8 cellular contexts compared by ENCODE assay signal in genomic region chr11:119100960-119101349, GRCh38. TPM values are rescaled to one million over a fixed set of nuclear protein-coding genes. Genes with fewer than 3 reads are reported as not detected.
DNase-seq lines count a peak whose midpoint lies in the region; ATAC-seq, FAIRE-seq and TF ChIP-seq lines count a peak whose summit lies in the region.

No MANE protein-coding gene starts in this region.

- peaks cover 22% of the 10 kb centered on the region for H3K79me2 ChIP-seq in OCI-LY3 (ENCODE audit: low read length)

- no peak for TF ChIP-seq EP300 in ovary (IDR thresholded peaks at IDR 0.05)

- no peaks in the 10 kb centered on the region for H4K20me1 ChIP-seq in OCI-LY3 (ENCODE audit: insufficient read depth, low read length)

- TF ChIP-seq POLR2A in ovary (IDR thresholded peaks at IDR 0.05) = no peak

- H3K9me3 ChIP-seq in OCI-LY3 (ENCODE audit: insufficient read depth, low read length) (no peaks in the 10 kb centered on the region), ovary (no peaks in the 10 kb centered on the region)

- intact Hi-C loops in Calu3 (cut with micrococcal nuclease; ENCODE audit: unreplicated experiment) (loop anchor here (5.0 kb wide), 1 partner anchor 96 kb away; no protein-coding TSS in a partner anchor), ovary (cut with DNase I) (loop anchor here in 1 of 4 donors (10.0 kb wide), 1 partner anchor 94 kb away; no protein-coding TSS in a partner anchor)

- CTCF ChIA-PET in Calu3 (lab: Charles Lee) = no interaction called here

- H3K27me3 ChIP-seq in OCI-LY3 (ENCODE audit: low read depth, low read length) = no peaks in the 10 kb centered on the region
- no peaks in the 10 kb centered on the region for H3K27me3 ChIP-seq in ovary

- peak overlapping the region; percentile 78 for H3K27ac ChIP-seq in OCI-LY3 (ENCODE audit: low read length)
- peak overlapping the region; percentile 76 to 89 for H3K27ac ChIP-seq in ovary

- H3K36me3 Mint-ChIP-seq in Calu3 (ENCODE audit: insufficient read depth, unreplicated experiment) = peaks cover 45% of the 10 kb centered on the region

- H3K4me3 Mint-ChIP-seq in Calu3 (ENCODE audit: low read depth, unreplicated experiment) = peak overlapping the region; percentile 88

- H3K4me3 ChIP-seq in OCI-LY3 (ENCODE audit: low read length) (peak overlapping the region; percentile 89), epithelial cell of esophagus (ENCODE audit: low read length) (peak overlapping the region; percentile 81), ovary (peak overlapping the region; percentile 82)

- FAIRE-seq in urothelium cell line (lab: Jason Lieb, UNC) = no peak

- no TSS peak for BruUV-seq in Calu3 (replicated peaks; lab: Mats Ljungman, UMichigan)

- ATAC-seq in GM21786 (IDR thresholded peaks at IDR 0.05; ENCODE audit: unreplicated experiment) = no peak

- no peak for TF ChIP-seq CTCF in Calu3 (IDR thresholded peaks at IDR 0.05; ENCODE audit: unreplicated experiment)
- TF ChIP-seq CTCF in OCI-LY3 (IDR thresholded peaks at IDR 0.05; ENCODE audit: low read depth, low read length) = no peak
- TF ChIP-seq CTCF in epithelial cell of esophagus (IDR thresholded peaks at IDR 0.05; ENCODE audit: insufficient read depth, low read depth, low read length, missing control alignments) = peak; percentile 2
- no peak for TF ChIP-seq CTCF in ovary (IDR thresholded peaks at IDR 0.05)

- peaks cover 9% of the 10 kb centered on the region for H3K4me1 Mint-ChIP-seq in Calu3 (ENCODE audit: low read depth, unreplicated experiment)

- peak overlapping the region; percentile 95 for H3K4me2 ChIP-seq in OCI-LY3 (ENCODE audit: low read length)

- no peaks in the 10 kb centered on the region for H3K9me3 Mint-ChIP-seq in Calu3 (ENCODE audit: low read depth, unreplicated experiment)

- H3K4me1 ChIP-seq in OCI-LY3 (ENCODE audit: low read length) (peaks cover 20% of the 10 kb centered on the region), ovary (ENCODE audit: insufficient read depth) (peaks cover 12% of the 10 kb centered on the region)

- H3K27ac Mint-ChIP-seq in Calu3 (ENCODE audit: unreplicated experiment) = peak overlapping the region; percentile 98

- H3K9ac ChIP-seq in OCI-LY3 (ENCODE audit: low read length) = peak overlapping the region; percentile 94

- no peaks in the 10 kb centered on the region for H3K27me3 Mint-ChIP-seq in Calu3 (ENCODE audit: unreplicated experiment)

- H3K36me3 ChIP-seq in OCI-LY3 (replicated peaks; ENCODE audit: low read depth, low read length) (peaks cover 19% of the 10 kb centered on the region), ovary (no peaks in the 10 kb centered on the region)

- WGBS in ovary, 3 donors = 1 to 4% (median 3%) methylated on average over 7 of the region's 7 CpGs

- DNase-seq in Calu3 = no peak
- DNase-seq in epithelial cell of esophagus (ENCODE audit: low read depth) = no peak
- DNase-seq in ovary = peak in 1 of 5 donors; percentile 42
- no peak for DNase-seq in urothelium cell line (ENCODE audit: low spot score)
- no peak for DNase-seq in effector CD8-positive, alpha-beta T cell (lab: John Stamatoyannopoulos, UW)
- DNase-seq in NCI-H187 (lab: John Stamatoyannopoulos, UW) = no peak

- peak overlapping the region; percentile 92; the same call in 1 of the 2 replicates for H2AFZ ChIP-seq in OCI-LY3 (ENCODE audit: low read depth, low read length)

RNA-seq across cellular contexts. Expression of gene DPAGT1, which starts 0.7 kb away (rescaled TPM):
- total RNA-seq in Calu3 (2022) (46.7 and 47.6 TPM in 2 replicates), ovary (10 to 100 TPM; 14.1 to 31.3 (median 24.4) TPM)
- 10 to 100 TPM; 18.3 to 61.4 TPM for polyA plus RNA-seq in ovary

RNA-seq across cellular contexts. Expression of gene C2CD2L, which starts 6.2 kb away (rescaled TPM):
- total RNA-seq in Calu3 (2022) (7.8 and 9.5 TPM in 2 replicates), ovary (10 to 100 TPM in 1 of 7 donors, 1 to 10 TPM in 6; 4.4 to 13.6 (median 8.8) TPM)
- 1 to 10 TPM; 2.8 to 5.5 TPM for polyA plus RNA-seq in ovary

RNA-seq across cellular contexts. Expression of gene HMBS, which starts 16.3 kb away (rescaled TPM):
- total RNA-seq in Calu3 (2022) (35.2 and 39.6 TPM in 2 replicates), ovary (10 to 100 TPM in 2 of 7 donors, 1 to 10 TPM in 5; 1.1 to 19.4 (median 8.7) TPM)
- polyA plus RNA-seq in ovary = 1 to 10 TPM; 4.6 to 7.6 TPM

RNA-seq across cellular contexts. Expression of gene HINFP, which starts 20.4 kb away (rescaled TPM):
- total RNA-seq in Calu3 (2022) = 21.8 and 22.6 TPM in 2 replicates
- total RNA-seq in ovary = 10 to 100 TPM; 15.2 to 27.9 (median 22.8) TPM
- polyA plus RNA-seq in ovary = 10 to 100 TPM; 17.5 to 20.4 TPM

RNA-seq across cellular contexts. Expression of gene VPS11, which starts 33.3 kb away (rescaled TPM):
- total RNA-seq in Calu3 (2022) (15.1 and 15.8 TPM in 2 replicates), ovary (10 to 100 TPM; 24.3 to 45.0 (median 34.9) TPM)
- 10 to 100 TPM; 40.1 to 47.8 TPM for polyA plus RNA-seq in ovary
